ENCODE assay signal across 8 cellular contexts in the genomic region with DNA sequence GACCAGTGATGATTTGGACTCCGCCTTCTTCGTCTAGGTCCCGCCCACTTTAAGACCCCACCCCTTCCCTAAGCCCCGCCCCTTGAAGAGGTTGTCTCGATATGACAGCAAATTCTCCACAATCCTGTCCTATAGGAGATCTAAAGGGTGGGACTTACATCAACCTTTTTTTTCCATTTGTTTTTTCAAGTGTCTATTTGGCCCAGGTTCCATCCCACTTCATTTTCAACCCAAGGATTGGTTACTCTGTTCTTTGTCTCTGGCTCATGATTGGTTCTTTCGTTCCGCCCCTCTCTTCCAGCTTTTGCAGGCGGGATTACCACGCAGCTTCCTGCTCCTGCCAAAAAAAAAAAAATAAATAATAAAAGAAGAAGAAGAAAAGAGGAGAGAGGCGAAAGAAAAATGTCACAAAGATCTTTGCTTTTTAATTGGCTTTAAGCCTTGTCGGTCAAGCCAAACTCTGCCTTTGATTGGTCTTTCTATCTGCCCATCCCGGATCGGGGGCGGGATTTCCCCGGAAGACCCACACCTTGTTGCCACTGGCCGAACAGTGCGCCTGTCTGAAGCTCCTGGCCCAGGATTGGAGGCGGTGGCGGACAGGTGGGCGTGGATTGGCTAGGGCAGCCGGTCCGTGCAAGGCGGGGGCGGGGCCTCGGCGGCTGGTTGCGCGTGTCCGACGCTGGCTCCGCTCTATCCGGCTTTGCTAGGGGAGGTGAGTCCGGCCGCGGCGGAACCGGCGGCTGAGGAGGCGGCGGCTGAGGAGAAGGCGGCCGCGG. TPM values are rescaled to one million over a fixed set of nuclear protein-coding genes. Genes with fewer than 3 reads are reported as not detected.
DNase-seq lines count a peak whose midpoint lies in the region; ATAC-seq and TF ChIP-seq lines count a peak whose summit lies in the region.

No MANE protein-coding gene starts in this region.

- H3K27ac ChIP-seq in prostate gland = peak overlapping the region; percentile 84 to 85
- no peak overlapping the region for H3K27ac ChIP-seq in urinary bladder (ENCODE audit: low read depth)

- H3K9me3 ChIP-seq in T-helper 17 cell (ENCODE audit: control insufficient read depth, low read length, poor library complexity, severe bottlenecking) (no peaks in the 10 kb centered on the region), prostate gland (no peaks in the 10 kb centered on the region)

- H3K36me3 Mint-ChIP-seq in T-helper 17 cell (ENCODE audit: low read depth) = no peaks in the 10 kb centered on the region

- peak; percentile 67 for TF ChIP-seq POLR2A in prostate gland (IDR thresholded peaks at IDR 0.05)

- peak overlapping the region; percentile 93 for H3K4me3 Mint-ChIP-seq in T-helper 17 cell

- intact Hi-C loops in left ventricle myocardium superior (cut with micrococcal nuclease) = no loop called here
- intact Hi-C loops in prostate gland (cut with DNase I) = no loop called here

- no peaks in the 10 kb centered on the region for H3K27me3 Mint-ChIP-seq in T-helper 17 cell

- TF ChIP-seq CTCF in prostate gland (IDR thresholded peaks at IDR 0.05) = no peak

- DNase-seq in NCI-H1694 treated with DMSO at 0.1 percent for 48 hours (lab: John Stamatoyannopoulos, UW) = peak; percentile 100
- DNase-seq in T-helper 17 cell = peak; percentile 98 to 99 (median 99)
- DNase-seq in anterior cingulate cortex (lab: John Stamatoyannopoulos, UW) = peak; percentile 78 to 100 (median 99)
- DNase-seq in left ventricle myocardium superior = peak; percentile 100
- peak; percentile 99 for DNase-seq in prostate gland (ENCODE audit: low spot score)

- H3K4me3 ChIP-seq in prostate gland (peak overlapping the region; percentile 84 to 95), urinary bladder (ENCODE audit: low read depth, low read length) (peak overlapping the region; percentile 98)

- peak overlapping the region; percentile 92 for H3K27ac Mint-ChIP-seq in T-helper 17 cell

- H3K4me1 Mint-ChIP-seq in T-helper 17 cell = peaks cover 37% of the 10 kb centered on the region

- H3K36me3 ChIP-seq in prostate gland (no peaks in the 10 kb centered on the region), urinary bladder (ENCODE audit: insufficient read depth) (no peaks in the 10 kb centered on the region)

- H3K4me1 ChIP-seq in prostate gland (replicated peaks) (peaks cover 9% of the 10 kb centered on the region), urinary bladder (ENCODE audit: insufficient read depth) (no peaks in the 10 kb centered on the region)

- ATAC-seq in GM18499 (IDR thresholded peaks at IDR 0.05; ENCODE audit: insufficient read depth, unreplicated experiment) (peak; percentile 64), HG02938 (IDR thresholded peaks at IDR 0.05; ENCODE audit: unreplicated experiment) (peak; percentile 85), T-helper 17 cell (peak; percentile 94), left ventricle myocardium superior (peak; percentile 97)

- H3K27me3 ChIP-seq in prostate gland (replicated peaks; ENCODE audit: insufficient read depth) = no peaks in the 10 kb centered on the region

- WGBS in prostate gland = under 1% methylated on average over 43 of the region's 43 CpGs
- under 1% methylated on average over 36 of the region's 43 CpGs for WGBS in urinary bladder

RNA-seq across cellular contexts. Expression of a gene that starts 1.2 kb away (rescaled TPM):
- total RNA-seq in T-helper 17 cell = 10 to 100 TPM; 12.3 to 15.1 TPM
- total RNA-seq in left ventricle myocardium superior = 22.8 TPM
- 10 to 100 TPM; 19.8 to 37.0 TPM for total RNA-seq in prostate gland
- total RNA-seq in urinary bladder = 28.1 TPM
- polyA plus RNA-seq in urinary bladder = 6.8 TPM
